Comparison of ENCODE assay signal across 16 cellular contexts in genomic region chr7:282621-283020, GRCh38. TPM values are rescaled to one million over a fixed set of nuclear protein-coding genes. Genes with fewer than 3 reads are reported as not detected.
DNase-seq lines count a peak whose midpoint lies in the region; ATAC-seq and TF ChIP-seq lines count a peak whose summit lies in the region.
"Had no signal": no experiment of that assay in that cellular context is flagged by ENCODE, and none has a peak within 500 bp of the region (broad histone marks: within the 10 kb centered on the region; RNA-seq: fewer than 3 reads in every experiment).

No MANE protein-coding gene starts in this region.

- no CpG with 5 or more reads among the region's 25 CpGs for WGBS in neuronal stem cell (ENCODE audit: extremely low coverage in 2 of 2, insufficient read length in 2 of 2, insufficient replicate concordance in 1 of 2), 2 donors
- 59 to 93% methylated on average over 25 of the region's 25 CpGs for WGBS in testis, 2 donors

- TF ChIP-seq CTCF in right atrium auricular region (IDR thresholded peaks at IDR 0.05) = no peak
- TF ChIP-seq CTCF in chondrocyte (IDR thresholded peaks at IDR 0.05) = no peak
- TF ChIP-seq CTCF in testis (IDR thresholded peaks at IDR 0.05) = no peak
- TF ChIP-seq CTCF in osteocyte (IDR thresholded peaks at IDR 0.05) = no peak

- no peak overlapping the region for H3K4ac ChIP-seq in neuronal stem cell (ENCODE audit: low read length)

- peaks cover 1% of the 10 kb centered on the region for H3K36me3 Mint-ChIP-seq in chondrocyte (ENCODE audit: low read depth)
- H3K36me3 Mint-ChIP-seq in stimulated activated memory B cell treated with anti-CD40 and anti-IgM and Interleukin-4, amounts not matched to agents 10 μg/mL and 1 μg/mL and 100 μg/mL, for 72 hours = no peaks in the 10 kb centered on the region
- no peaks in the 10 kb centered on the region for H3K36me3 Mint-ChIP-seq in osteocyte (ENCODE audit: unreplicated experiment)
- H3K36me3 Mint-ChIP-seq: CD4-positive, CD25-positive, alpha-beta regulatory T cell had no signal

- H3K27me3 ChIP-seq in right atrium auricular region (no peaks in the 10 kb centered on the region), neuronal stem cell (ENCODE audit: control insufficient read depth in 3 of 3, insufficient read depth in 3 of 3, low read depth in 1 of 3, low read length in 3 of 3) (peaks cover 0 to 12% (median 0%) of the 10 kb centered on the region in 3 experiments), testis (no peaks in the 10 kb centered on the region)
- H3K27me3 ChIP-seq: BLaER1 treated with 17β-estradiol and CSF1 and Interleukin-3, amounts not matched to agents 10 nM and 100 nM had no signal

- H2BK120ac ChIP-seq in neuronal stem cell (ENCODE audit: low read depth, low read length) = no peak overlapping the region

- ATAC-seq in left cardiac atrium = no peak
- peak; percentile 45 for ATAC-seq in stimulated activated memory B cell treated with anti-CD40 and anti-IgM and Interleukin-4, amounts not matched to agents 10 μg/mL and 1 μg/mL and 100 μg/mL, for 72 hours
- ATAC-seq: GM23338 had no signal

- H3K9me3 ChIP-seq in right atrium auricular region (no peaks in the 10 kb centered on the region), neuronal stem cell (replicated peaks in 1 of 2; ENCODE audit: control insufficient read depth in 2 of 2, insufficient read depth in 1 of 2, low read depth in 1 of 2, low read length in 2 of 2) (peaks cover 0 to 2% of the 10 kb centered on the region in 2 donors), testis (no peaks in the 10 kb centered on the region)

- H3K27me3 Mint-ChIP-seq in chondrocyte (ENCODE audit: low read depth) (peaks cover 29% of the 10 kb centered on the region), osteocyte (ENCODE audit: unreplicated experiment) (peaks cover 42% of the 10 kb centered on the region)
- peaks cover 57% of the 10 kb centered on the region for H3K27me3 Mint-ChIP-seq in stimulated activated memory B cell treated with anti-CD40 and anti-IgM and Interleukin-4, amounts not matched to agents 10 μg/mL and 1 μg/mL and 100 μg/mL, for 72 hours

- no peaks in the 10 kb centered on the region for H3K4me1 Mint-ChIP-seq in chondrocyte (ENCODE audit: low read depth)
- H3K4me1 Mint-ChIP-seq in stimulated activated memory B cell treated with anti-CD40 and anti-IgM and Interleukin-4, amounts not matched to agents 10 μg/mL and 1 μg/mL and 100 μg/mL, for 72 hours = no peaks in the 10 kb centered on the region
- H3K4me1 Mint-ChIP-seq in osteocyte (ENCODE audit: unreplicated experiment) = no peaks in the 10 kb centered on the region
- H3K4me1 Mint-ChIP-seq: CD4-positive, CD25-positive, alpha-beta regulatory T cell; GM23338; H9 had no signal

- no peak overlapping the region for H3K27ac ChIP-seq in right atrium auricular region
- H3K27ac ChIP-seq in neuronal stem cell (replicated peaks; ENCODE audit: low read length) = no peak overlapping the region
- H3K27ac ChIP-seq in testis = no peak overlapping the region
- H3K27ac ChIP-seq: BLaER1 treated with 17β-estradiol and CSF1 and Interleukin-3, amounts not matched to agents 10 nM and 100 nM had no signal

- no peak overlapping the region for H3K4me2 ChIP-seq in neuronal stem cell (ENCODE audit: insufficient read depth, low read length, poor library complexity, severe bottlenecking)
- H3K4me2 ChIP-seq: BLaER1 treated with 17β-estradiol and CSF1 and Interleukin-3, amounts not matched to agents 10 nM and 100 nM; GM23338 had no signal

- peak overlapping the region; percentile 90 for H2AK5ac ChIP-seq in neuronal stem cell (ENCODE audit: low read depth, low read length)

- no peak overlapping the region for H3K4me3 Mint-ChIP-seq in chondrocyte (ENCODE audit: unreplicated experiment)
- H3K4me3 Mint-ChIP-seq in stimulated activated memory B cell treated with anti-CD40 and anti-IgM and Interleukin-4, amounts not matched to agents 10 μg/mL and 1 μg/mL and 100 μg/mL, for 72 hours = no peak overlapping the region
- H3K4me3 Mint-ChIP-seq in osteocyte (ENCODE audit: unreplicated experiment) = no peak overlapping the region
- H3K4me3 Mint-ChIP-seq: CD4-positive, CD25-positive, alpha-beta regulatory T cell; GM23338; H9 had no signal

- TF ChIP-seq POLR2A in testis (IDR thresholded peaks at IDR 0.05) = no peak

- no peak overlapping the region for H2BK15ac ChIP-seq in neuronal stem cell (ENCODE audit: low read length)

- H2BK5ac ChIP-seq in neuronal stem cell (ENCODE audit: low read length) = no peak overlapping the region

- no peak overlapping the region for H3K9ac ChIP-seq in neuronal stem cell (ENCODE audit: low read depth, low read length, poor library complexity)
- H3K9ac ChIP-seq: BLaER1 treated with 17β-estradiol and CSF1 and Interleukin-3, amounts not matched to agents 10 nM and 100 nM had no signal

- H2BK12ac ChIP-seq in neuronal stem cell (ENCODE audit: low read length) = no peak overlapping the region

- peak overlapping the region; percentile 71 for H3K14ac ChIP-seq in neuronal stem cell (ENCODE audit: low read length)

- H3K4me3 ChIP-seq in right atrium auricular region (no peak overlapping the region), neuronal stem cell (ENCODE audit: low read length in 2 of 2) (no peak overlapping the region), testis (no peak overlapping the region)
- H3K4me3 ChIP-seq: BLaER1 treated with 17β-estradiol and CSF1 and Interleukin-3, amounts not matched to agents 10 nM and 100 nM; GM23338 had no signal

- no peaks in the 10 kb centered on the region for H3K79me1 ChIP-seq in neuronal stem cell (ENCODE audit: low read depth, low read length)

- intact Hi-C loops in left cardiac atrium (cut with DNase I) (no loop called here), testis (cut with DNase I; ENCODE audit: low total_unique reads) (no loop called here)

- H3K9me3 Mint-ChIP-seq in chondrocyte (ENCODE audit: low read depth) = no peaks in the 10 kb centered on the region
- H3K9me3 Mint-ChIP-seq in stimulated activated memory B cell treated with anti-CD40 and anti-IgM and Interleukin-4, amounts not matched to agents 10 μg/mL and 1 μg/mL and 100 μg/mL, for 72 hours = peaks cover 2% of the 10 kb centered on the region
- H3K9me3 Mint-ChIP-seq in osteocyte (ENCODE audit: unreplicated experiment) = no peaks in the 10 kb centered on the region

- no peak overlapping the region for H2AFZ ChIP-seq in neuronal stem cell (ENCODE audit: low read length)
- H2AFZ ChIP-seq: GM23338 had no signal

- DNase-seq in left cardiac atrium (peak; percentile 16), right atrium auricular region (ENCODE audit: low spot score) (no peak), chondrocyte (ENCODE audit: low spot score) (peak; percentile 70), neuronal stem cell (ENCODE audit: low spot score) (no peak), middle frontal gyrus (ENCODE audit: extremely low spot score, low spot score) (no peak), testis (no peak), osteocyte (ENCODE audit: extremely low spot score, unreplicated experiment) (no peak)
- DNase-seq: ACHN; CD4-positive, CD25-positive, alpha-beta regulatory T cell; DMS 273 treated with DMSO at 0.1 percent for 48 hours; DMS79; H9 had no signal

- H3K36me3 ChIP-seq in right atrium auricular region (no peaks in the 10 kb centered on the region), neuronal stem cell (replicated peaks in 1 of 2; ENCODE audit: control insufficient read depth in 2 of 2, insufficient read depth in 2 of 2, low read length in 2 of 2) (no peaks in the 10 kb centered on the region), testis (ENCODE audit: low read depth, missing control alignments) (no peaks in the 10 kb centered on the region)
- H3K36me3 ChIP-seq: BLaER1 treated with 17β-estradiol and CSF1 and Interleukin-3, amounts not matched to agents 10 nM and 100 nM had no signal

- no peak overlapping the region for H4K8ac ChIP-seq in neuronal stem cell (ENCODE audit: low read depth, low read length)

- no peak overlapping the region for H3K23ac ChIP-seq in neuronal stem cell (ENCODE audit: low read depth, low read length, poor library complexity)

- H3K27ac Mint-ChIP-seq in chondrocyte (ENCODE audit: unreplicated experiment) (no peak overlapping the region), osteocyte (ENCODE audit: unreplicated experiment) (no peak overlapping the region)
- no peak overlapping the region for H3K27ac Mint-ChIP-seq in stimulated activated memory B cell treated with anti-CD40 and anti-IgM and Interleukin-4, amounts not matched to agents 10 μg/mL and 1 μg/mL and 100 μg/mL, for 72 hours
- H3K27ac Mint-ChIP-seq: CD4-positive, CD25-positive, alpha-beta regulatory T cell; GM23338; H9 had no signal

- peak overlapping the region; percentile 28 for H3K18ac ChIP-seq in neuronal stem cell (ENCODE audit: low read length)

- no peaks in the 10 kb centered on the region for H3K4me1 ChIP-seq in right atrium auricular region
- H3K4me1 ChIP-seq in neuronal stem cell (ENCODE audit: control insufficient read depth in 2 of 2, insufficient read depth in 1 of 2, low read depth in 1 of 2, low read length in 2 of 2) = no peaks in the 10 kb centered on the region
- H3K4me1 ChIP-seq in testis = no peaks in the 10 kb centered on the region
- H3K4me1 ChIP-seq: BLaER1 treated with 17β-estradiol and CSF1 and Interleukin-3, amounts not matched to agents 10 nM and 100 nM had no signal

- no peak overlapping the region for H4K91ac ChIP-seq in neuronal stem cell (ENCODE audit: low read depth, low read length, poor library complexity)

RNA-seq across cellular contexts. Expression of gene FOXL3, which starts 7.3 kb away (rescaled TPM):
- total RNA-seq in left cardiac atrium = not detected
- not detected for total RNA-seq in right atrium auricular region
- not detected in 3 replicates for total RNA-seq in chondrocyte
- polyA plus RNA-seq in neuronal stem cell (2013, experiment 1 of 2) = not detected
- not detected for polyA plus RNA-seq in neuronal stem cell (2013, experiment 2 of 2)
- 10 to 100 TPM in 1 of 2 donors, 1 to 10 TPM in 1; 4.5 to 14.5 TPM for total RNA-seq in testis
- polyA plus RNA-seq in testis (ENCODE audit: insufficient read depth, low read depth, low replicate concordance) = 37.7 TPM
- total RNA-seq in osteocyte = not detected in 2 replicates
- total RNA-seq: A172; CD4-positive, CD25-positive, alpha-beta regulatory T cell; GM23338; H9 had no signal
- polyA plus RNA-seq: CD4-positive, CD25-positive, alpha-beta regulatory T cell; GM23338 had no signal

Comparison
In these comparisons a context has a peak if more than half of its experiments do, and no peak if none do; other contexts are left out.
1. DNase-seq: peak in left cardiac atrium (single experiment) and chondrocyte (single experiment); none in right atrium auricular region (single experiment), neuronal stem cell (single experiment), middle frontal gyrus (single experiment), testis (single experiment) and osteocyte (single experiment).